Comparison of ENCODE assay signal across 1 cellular context in the genomic region with DNA sequence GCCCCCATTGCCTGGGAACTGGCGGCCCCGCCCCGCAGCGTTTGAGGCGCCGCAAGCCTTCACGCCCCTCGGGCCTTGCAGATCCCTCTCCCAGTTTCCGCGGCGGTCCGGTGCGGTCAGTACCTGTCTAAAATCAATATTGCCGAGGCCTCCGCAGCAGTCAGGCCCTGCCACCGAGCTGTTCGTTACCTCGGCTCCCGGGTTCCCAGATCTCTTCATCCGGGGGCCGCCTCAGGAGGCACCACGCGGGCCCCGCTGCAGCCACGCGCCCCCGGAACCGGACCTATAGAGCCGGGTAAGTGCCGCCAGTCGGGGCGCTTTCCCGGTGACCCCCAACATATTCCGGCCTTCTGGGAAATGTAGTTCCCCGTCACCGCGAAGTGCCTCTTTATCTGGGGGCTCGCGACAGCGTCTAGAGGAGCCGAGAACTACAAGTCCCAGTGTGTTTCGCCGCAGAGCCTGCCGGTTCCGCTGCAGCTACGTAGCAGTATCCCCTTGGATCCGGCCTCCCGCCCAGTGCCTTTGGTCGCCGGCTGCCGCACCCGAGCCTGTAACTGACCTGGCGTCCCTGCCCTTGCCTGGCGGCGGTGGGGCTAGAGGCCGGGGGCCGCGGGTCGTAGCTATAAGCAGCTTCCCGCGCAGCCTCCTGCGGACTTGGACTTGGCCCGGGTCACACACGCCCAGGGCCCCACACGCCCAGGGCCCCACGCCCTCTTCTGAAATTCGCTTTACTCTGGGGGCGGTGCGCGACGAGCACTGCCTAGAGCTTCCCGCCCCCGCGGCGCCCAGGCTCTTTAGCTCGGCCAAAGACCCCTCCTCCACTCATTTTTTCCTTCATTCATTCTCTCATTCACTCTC.
TF ChIP-seq lines count a peak whose summit lies in the region.

A gene with protein sequence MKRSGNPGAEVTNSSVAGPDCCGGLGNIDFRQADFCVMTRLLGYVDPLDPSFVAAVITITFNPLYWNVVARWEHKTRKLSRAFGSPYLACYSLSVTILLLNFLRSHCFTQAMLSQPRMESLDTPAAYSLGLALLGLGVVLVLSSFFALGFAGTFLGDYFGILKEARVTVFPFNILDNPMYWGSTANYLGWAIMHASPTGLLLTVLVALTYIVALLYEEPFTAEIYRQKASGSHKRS (minus strand): TSS at position 301 of the 858 bp plus-strand sequence. CDS start 82 bp downstream, at position 219.

TF ChIP-seq in HepG2, 621 proteins besides CTCF, POLR2A, EP300 and RAD21 (continued from another document and continues in another):
- TF ChIP-seq, protein P1, sequence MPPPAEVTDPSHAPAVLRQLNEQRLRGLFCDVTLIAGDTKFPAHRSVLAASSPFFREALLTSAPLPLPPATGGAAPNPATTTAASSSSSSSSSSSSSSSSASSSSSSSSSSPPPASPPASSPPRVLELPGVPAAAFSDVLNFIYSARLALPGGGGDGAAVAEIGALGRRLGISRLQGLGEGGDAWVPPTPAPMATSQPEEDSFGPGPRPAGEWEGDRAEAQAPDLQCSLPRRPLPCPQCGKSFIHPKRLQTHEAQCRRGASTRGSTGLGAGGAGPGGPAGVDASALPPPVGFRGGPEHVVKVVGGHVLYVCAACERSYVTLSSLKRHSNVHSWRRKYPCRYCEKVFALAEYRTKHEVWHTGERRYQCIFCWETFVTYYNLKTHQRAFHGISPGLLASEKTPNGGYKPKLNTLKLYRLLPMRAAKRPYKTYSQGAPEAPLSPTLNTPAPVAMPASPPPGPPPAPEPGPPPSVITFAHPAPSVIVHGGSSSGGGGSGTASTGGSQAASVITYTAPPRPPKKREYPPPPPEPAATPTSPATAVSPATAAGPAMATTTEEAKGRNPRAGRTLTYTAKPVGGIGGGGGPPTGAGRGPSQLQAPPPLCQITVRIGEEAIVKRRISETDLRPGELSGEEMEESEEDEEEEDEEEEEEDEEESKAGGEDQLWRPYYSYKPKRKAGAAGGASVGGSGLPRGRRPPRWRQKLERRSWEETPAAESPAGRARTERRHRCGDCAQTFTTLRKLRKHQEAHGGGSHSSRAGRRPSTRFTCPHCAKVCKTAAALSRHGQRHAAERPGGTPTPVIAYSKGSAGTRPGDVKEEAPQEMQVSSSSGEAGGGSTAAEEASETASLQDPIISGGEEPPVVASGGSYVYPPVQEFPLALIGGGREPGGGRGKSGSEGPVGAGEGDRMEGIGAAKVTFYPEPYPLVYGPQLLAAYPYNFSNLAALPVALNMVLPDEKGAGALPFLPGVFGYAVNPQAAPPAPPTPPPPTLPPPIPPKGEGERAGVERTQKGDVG (CRISPR knock-in tag; IDR thresholded peaks at IDR 0.05; ENCODE audit: borderline replicate concordance), result peak; percentile 47
- TF ChIP-seq, protein P2, sequence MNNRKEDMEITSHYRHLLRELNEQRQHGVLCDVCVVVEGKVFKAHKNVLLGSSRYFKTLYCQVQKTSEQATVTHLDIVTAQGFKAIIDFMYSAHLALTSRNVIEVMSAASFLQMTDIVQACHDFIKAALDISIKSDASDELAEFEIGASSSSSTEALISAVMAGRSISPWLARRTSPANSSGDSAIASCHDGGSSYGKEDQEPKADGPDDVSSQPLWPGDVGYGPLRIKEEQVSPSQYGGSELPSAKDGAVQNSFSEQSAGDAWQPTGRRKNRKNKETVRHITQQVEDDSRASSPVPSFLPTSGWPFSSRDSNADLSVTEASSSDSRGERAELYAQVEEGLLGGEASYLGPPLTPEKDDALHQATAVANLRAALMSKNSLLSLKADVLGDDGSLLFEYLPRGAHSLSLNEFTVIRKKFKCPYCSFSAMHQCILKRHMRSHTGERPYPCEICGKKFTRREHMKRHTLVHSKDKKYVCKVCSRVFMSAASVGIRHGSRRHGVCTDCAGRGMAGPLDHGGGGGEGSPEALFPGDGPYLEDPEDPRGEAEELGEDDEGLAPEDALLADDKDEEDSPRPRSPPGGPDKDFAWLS (CRISPR knock-in tag; IDR thresholded peaks at IDR 0.05; ENCODE audit: borderline replicate concordance), result no peak
- TF ChIP-seq, protein P3, sequence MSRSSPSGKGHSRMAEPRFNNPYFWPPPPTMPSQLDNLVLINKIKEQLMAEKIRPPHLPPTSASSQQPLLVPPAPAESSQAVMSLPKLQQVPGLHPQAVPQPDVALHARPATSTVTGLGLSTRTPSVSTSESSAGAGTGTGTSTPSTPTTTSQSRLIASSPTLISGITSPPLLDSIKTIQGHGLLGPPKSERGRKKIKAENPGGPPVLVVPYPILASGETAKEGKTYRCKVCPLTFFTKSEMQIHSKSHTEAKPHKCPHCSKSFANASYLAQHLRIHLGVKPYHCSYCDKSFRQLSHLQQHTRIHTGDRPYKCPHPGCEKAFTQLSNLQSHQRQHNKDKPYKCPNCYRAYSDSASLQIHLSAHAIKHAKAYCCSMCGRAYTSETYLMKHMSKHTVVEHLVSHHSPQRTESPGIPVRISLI (CRISPR knock-in tag; IDR thresholded peaks at IDR 0.05; ENCODE audit: borderline replicate concordance), result no peak
- TF ChIP-seq ZNF547 (CRISPR knock-in tag; IDR thresholded peaks at IDR 0.05) (no peak), ZNF737 (CRISPR knock-in tag; IDR thresholded peaks at IDR 0.05; ENCODE audit: borderline replicate concordance) (0 out of 2 replicates have a peak, but pooled peaks have one; percentile 16), TMF1 (CRISPR knock-in tag; IDR thresholded peaks at IDR 0.05; ENCODE audit: low read depth) (peak; percentile 12; the same call in 1 of the 2 replicates), MAFG (CRISPR knock-in tag; IDR thresholded peaks at IDR 0.05) (no peak), JUN (CRISPR knock-in tag; IDR thresholded peaks at IDR 0.05) (no peak), ZNF180 (CRISPR knock-in tag; IDR thresholded peaks at IDR 0.05; ENCODE audit: borderline replicate concordance, low read depth) (no peak), NR2F2 (IDR thresholded peaks at IDR 0.05; ENCODE audit: borderline replicate concordance, low read depth) (peak; percentile 5; the same call in 1 of the 2 replicates), HNF4A (CRISPR knock-in tag; IDR thresholded peaks at IDR 0.05) (0 out of 2 replicates have a peak, but pooled peaks have one; percentile 15), RFX5 (IDR thresholded peaks at IDR 0.05; ENCODE audit: low read depth, low read length) (no peak), ZNF879 (CRISPR knock-in tag; IDR thresholded peaks at IDR 0.05) (no peak), ZNF878 (CRISPR knock-in tag; IDR thresholded peaks at IDR 0.05) (peak; percentile 0; the same call in 1 of the 2 replicates), ZNF329 (CRISPR knock-in tag; IDR thresholded peaks at IDR 0.05; ENCODE audit: low read depth) (no peak), ZNF235 (CRISPR knock-in tag; IDR thresholded peaks at IDR 0.05; ENCODE audit: borderline replicate concordance) (no peak; the same call in 1 of the 2 replicates), ZNF569 (CRISPR knock-in tag; IDR thresholded peaks at IDR 0.05; ENCODE audit: borderline replicate concordance) (no peak), GTF3A (CRISPR knock-in tag; conservative IDR thresholded peaks at IDR 0.05) (no peak), ZNF709 (CRISPR knock-in tag; IDR thresholded peaks at IDR 0.05) (no peak), ZBTB7A (CRISPR knock-in tag; IDR thresholded peaks at IDR 0.05) (no peak; the same call in 1 of the 2 replicates), SMC3 (IDR thresholded peaks at IDR 0.05; ENCODE audit: low read length) (no peak)
- TF ChIP-seq, protein P4, sequence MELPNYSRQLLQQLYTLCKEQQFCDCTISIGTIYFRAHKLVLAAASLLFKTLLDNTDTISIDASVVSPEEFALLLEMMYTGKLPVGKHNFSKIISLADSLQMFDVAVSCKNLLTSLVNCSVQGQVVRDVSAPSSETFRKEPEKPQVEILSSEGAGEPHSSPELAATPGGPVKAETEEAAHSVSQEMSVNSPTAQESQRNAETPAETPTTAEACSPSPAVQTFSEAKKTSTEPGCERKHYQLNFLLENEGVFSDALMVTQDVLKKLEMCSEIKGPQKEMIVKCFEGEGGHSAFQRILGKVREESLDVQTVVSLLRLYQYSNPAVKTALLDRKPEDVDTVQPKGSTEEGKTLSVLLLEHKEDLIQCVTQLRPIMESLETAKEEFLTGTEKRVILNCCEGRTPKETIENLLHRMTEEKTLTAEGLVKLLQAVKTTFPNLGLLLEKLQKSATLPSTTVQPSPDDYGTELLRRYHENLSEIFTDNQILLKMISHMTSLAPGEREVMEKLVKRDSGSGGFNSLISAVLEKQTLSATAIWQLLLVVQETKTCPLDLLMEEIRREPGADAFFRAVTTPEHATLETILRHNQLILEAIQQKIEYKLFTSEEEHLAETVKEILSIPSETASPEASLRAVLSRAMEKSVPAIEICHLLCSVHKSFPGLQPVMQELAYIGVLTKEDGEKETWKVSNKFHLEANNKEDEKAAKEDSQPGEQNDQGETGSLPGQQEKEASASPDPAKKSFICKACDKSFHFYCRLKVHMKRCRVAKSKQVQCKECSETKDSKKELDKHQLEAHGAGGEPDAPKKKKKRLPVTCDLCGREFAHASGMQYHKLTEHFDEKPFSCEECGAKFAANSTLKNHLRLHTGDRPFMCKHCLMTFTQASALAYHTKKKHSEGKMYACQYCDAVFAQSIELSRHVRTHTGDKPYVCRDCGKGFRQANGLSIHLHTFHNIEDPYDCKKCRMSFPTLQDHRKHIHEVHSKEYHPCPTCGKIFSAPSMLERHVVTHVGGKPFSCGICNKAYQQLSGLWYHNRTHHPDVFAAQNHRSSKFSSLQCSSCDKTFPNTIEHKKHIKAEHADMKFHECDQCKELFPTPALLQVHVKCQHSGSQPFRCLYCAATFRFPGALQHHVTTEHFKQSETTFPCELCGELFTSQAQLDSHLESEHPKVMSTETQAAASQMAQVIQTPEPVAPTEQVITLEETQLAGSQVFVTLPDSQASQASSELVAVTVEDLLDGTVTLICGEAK (IDR thresholded peaks at IDR 0.05), result peak; percentile 82
- TF ChIP-seq, protein P4 (CRISPR knock-in tag; IDR thresholded peaks at IDR 0.05), result peak; percentile 59
- TF ChIP-seq, protein P5, sequence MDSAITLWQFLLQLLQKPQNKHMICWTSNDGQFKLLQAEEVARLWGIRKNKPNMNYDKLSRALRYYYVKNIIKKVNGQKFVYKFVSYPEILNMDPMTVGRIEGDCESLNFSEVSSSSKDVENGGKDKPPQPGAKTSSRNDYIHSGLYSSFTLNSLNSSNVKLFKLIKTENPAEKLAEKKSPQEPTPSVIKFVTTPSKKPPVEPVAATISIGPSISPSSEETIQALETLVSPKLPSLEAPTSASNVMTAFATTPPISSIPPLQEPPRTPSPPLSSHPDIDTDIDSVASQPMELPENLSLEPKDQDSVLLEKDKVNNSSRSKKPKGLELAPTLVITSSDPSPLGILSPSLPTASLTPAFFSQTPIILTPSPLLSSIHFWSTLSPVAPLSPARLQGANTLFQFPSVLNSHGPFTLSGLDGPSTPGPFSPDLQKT (CRISPR knock-in tag; IDR thresholded peaks at IDR 0.05; ENCODE audit: borderline replicate concordance), result 0 out of 2 replicates have a peak, but pooled peaks have one; percentile 75
- TF ChIP-seq, protein P6, sequence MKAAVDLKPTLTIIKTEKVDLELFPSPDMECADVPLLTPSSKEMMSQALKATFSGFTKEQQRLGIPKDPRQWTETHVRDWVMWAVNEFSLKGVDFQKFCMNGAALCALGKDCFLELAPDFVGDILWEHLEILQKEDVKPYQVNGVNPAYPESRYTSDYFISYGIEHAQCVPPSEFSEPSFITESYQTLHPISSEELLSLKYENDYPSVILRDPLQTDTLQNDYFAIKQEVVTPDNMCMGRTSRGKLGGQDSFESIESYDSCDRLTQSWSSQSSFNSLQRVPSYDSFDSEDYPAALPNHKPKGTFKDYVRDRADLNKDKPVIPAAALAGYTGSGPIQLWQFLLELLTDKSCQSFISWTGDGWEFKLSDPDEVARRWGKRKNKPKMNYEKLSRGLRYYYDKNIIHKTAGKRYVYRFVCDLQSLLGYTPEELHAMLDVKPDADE (CRISPR knock-in tag; IDR thresholded peaks at IDR 0.05), result no peak
- TF ChIP-seq, protein P7, sequence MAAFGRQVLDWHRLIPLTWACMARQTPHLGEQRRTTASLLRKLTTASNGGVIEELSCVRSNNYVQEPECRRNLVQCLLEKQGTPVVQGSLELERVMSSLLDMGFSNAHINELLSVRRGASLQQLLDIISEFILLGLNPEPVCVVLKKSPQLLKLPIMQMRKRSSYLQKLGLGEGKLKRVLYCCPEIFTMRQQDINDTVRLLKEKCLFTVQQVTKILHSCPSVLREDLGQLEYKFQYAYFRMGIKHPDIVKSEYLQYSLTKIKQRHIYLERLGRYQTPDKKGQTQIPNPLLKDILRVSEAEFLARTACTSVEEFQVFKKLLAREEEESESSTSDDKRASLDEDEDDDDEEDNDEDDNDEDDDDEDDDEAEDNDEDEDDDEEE (CRISPR knock-in tag; IDR thresholded peaks at IDR 0.05), result peak; percentile 70; the same call in 1 of the 2 replicates
- TF ChIP-seq, protein P8, sequence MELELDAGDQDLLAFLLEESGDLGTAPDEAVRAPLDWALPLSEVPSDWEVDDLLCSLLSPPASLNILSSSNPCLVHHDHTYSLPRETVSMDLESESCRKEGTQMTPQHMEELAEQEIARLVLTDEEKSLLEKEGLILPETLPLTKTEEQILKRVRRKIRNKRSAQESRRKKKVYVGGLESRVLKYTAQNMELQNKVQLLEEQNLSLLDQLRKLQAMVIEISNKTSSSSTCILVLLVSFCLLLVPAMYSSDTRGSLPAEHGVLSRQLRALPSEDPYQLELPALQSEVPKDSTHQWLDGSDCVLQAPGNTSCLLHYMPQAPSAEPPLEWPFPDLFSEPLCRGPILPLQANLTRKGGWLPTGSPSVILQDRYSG (CRISPR knock-in tag; IDR thresholded peaks at IDR 0.05), result no peak
- TF ChIP-seq, protein P9, sequence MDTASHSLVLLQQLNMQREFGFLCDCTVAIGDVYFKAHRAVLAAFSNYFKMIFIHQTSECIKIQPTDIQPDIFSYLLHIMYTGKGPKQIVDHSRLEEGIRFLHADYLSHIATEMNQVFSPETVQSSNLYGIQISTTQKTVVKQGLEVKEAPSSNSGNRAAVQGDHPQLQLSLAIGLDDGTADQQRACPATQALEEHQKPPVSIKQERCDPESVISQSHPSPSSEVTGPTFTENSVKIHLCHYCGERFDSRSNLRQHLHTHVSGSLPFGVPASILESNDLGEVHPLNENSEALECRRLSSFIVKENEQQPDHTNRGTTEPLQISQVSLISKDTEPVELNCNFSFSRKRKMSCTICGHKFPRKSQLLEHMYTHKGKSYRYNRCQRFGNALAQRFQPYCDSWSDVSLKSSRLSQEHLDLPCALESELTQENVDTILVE (CRISPR knock-in tag; IDR thresholded peaks at IDR 0.05), result peak; percentile 80; the same call in 1 of the 2 replicates
